ENCODE assay signal across 8 cellular contexts in genomic region chr9:128552744-128553221, GRCh38. TPM values are rescaled to one million over a fixed set of nuclear protein-coding genes. Genes with fewer than 3 reads are reported as not detected.
A peak's percentile ranks its signal among the peaks of the same experiment; 100 is the strongest.
DNase-seq lines count a peak whose midpoint lies in the region; ATAC-seq and TF ChIP-seq lines count a peak whose summit lies in the region.

No MANE protein-coding gene starts in this region.

- peak overlapping the region; percentile 73 for H3K4me3 ChIP-seq in HFF-Myc (replicated peaks; ENCODE audit: low read depth, low read length)

- DNase-seq in NOMO-1 treated with DMSO at 0.1 percent for 48 hours (lab: John Stamatoyannopoulos, UW; ENCODE audit: unreplicated experiment) (peak; percentile 19), NOMO-1 treated with dmso at 0.1 percent for 144 hours (lab: John Stamatoyannopoulos, UW; ENCODE audit: unreplicated experiment) (no peak), HFF-Myc (ENCODE audit: extremely low read depth, low read depth) (no peak), NCI-H1092 treated with DMSO at 0.1 percent for 48 hours (lab: John Stamatoyannopoulos, UW) (peak; percentile 49), activated T-helper 1 cell treated with Interleukin-2 at 50 U/mL for 16 hours (ENCODE audit: low read depth) (peak; percentile 43), head of caudate nucleus (peak in 41 of 42 donors; percentile 33 to 87 (median 68)), omental fat pad (ENCODE audit: low spot score) (no peak), ureter (ENCODE audit: low spot score) (peak; percentile 66)

- intact Hi-C loops in head of caudate nucleus (cut with DNase I): loop anchor here (2.0 kb wide), 1 partner anchor 48 kb away; the partner anchor contains the start of gene GLE1

- peak; percentile 1 for ATAC-seq in omental fat pad (ENCODE audit: low FRiP score)

- TF ChIP-seq CTCF in HFF-Myc (IDR thresholded peaks at IDR 0.05; ENCODE audit: low read depth, low read length, missing control alignments) (no peak), omental fat pad (IDR thresholded peaks at IDR 0.05) (no peak)

RNA-seq across cellular contexts. Expression of gene SPTAN1, which starts 0.4 kb away (rescaled TPM):
- 100 to 1,000 TPM; 231 to 381 (median 300) TPM for total RNA-seq in omental fat pad
- 398 TPM for total RNA-seq in ureter

RNA-seq across cellular contexts. Expression of gene GLE1, which starts 48.3 kb away (rescaled TPM):
- total RNA-seq in omental fat pad: 10 to 100 TPM; 13.0 to 22.4 (median 19.9) TPM
- 19.8 TPM for total RNA-seq in ureter

Comparison
In these comparisons a context has a peak if more than half of its experiments do, and no peak if none do; other contexts are left out.
1. DNase-seq: peak in NOMO-1 treated with DMSO at 0.1 percent for 48 hours (single experiment), NCI-H1092 treated with DMSO at 0.1 percent for 48 hours (single experiment), activated T-helper 1 cell treated with Interleukin-2 at 50 U/mL for 16 hours (single experiment), head of caudate nucleus (41 of 42) and ureter (single experiment); none in NOMO-1 treated with dmso at 0.1 percent for 144 hours (single experiment), HFF-Myc (single experiment) and omental fat pad (single experiment).